ENCODE assay signal across 21 cellular contexts in genomic region chr10:24358022-24358421, GRCh38.
"Had no signal": no experiment of that assay in that cellular context is flagged by ENCODE, and none has a peak within 500 bp of the region (broad histone marks: within the 10 kb centered on the region; RNA-seq: fewer than 3 reads in every experiment).

No MANE protein-coding gene starts in this region.

- DNase-seq: activated CD4-positive, alpha-beta T cell treated with anti-CD3 and anti-CD28 coated beads, Interleukin-2, amount 10 ng/mL, durations not matched to agents 7 days and 5 days; activated CD4-positive, CD25-positive, alpha-beta regulatory T cell treated with anti-CD3 and anti-CD28 coated beads, Interleukin-2, amount 50 U/mL, for 72 hours; activated CD8-positive, alpha-beta memory T cell treated with anti-CD3 and anti-CD28 coated beads, Interleukin-2, amount 10 ng/mL, durations not matched to agents 7 days and 5 days; activated CD8-positive, alpha-beta T cell treated with anti-CD3 and anti-CD28 coated beads for 36 hours; activated effector memory CD4-positive, alpha-beta T cell treated with anti-CD3 and anti-CD28 coated beads, Interleukin-2, amount 50 U/mL, for 16 hours; activated naive CD4-positive, alpha-beta T cell treated with anti-CD3 and anti-CD28 coated beads, Interleukin-2, amount 10 ng/mL, durations not matched to agents 7 days and 5 days; activated T-cell treated with anti-CD3 and anti-CD28 coated beads for 4 hours; amygdala; effector CD4-positive, alpha-beta T cell; erythroblast; foreskin fibroblast; immature natural killer cell; left lung; midbrain; natural killer cell; nucleus accumbens; small intestine; stimulated activated CD4-positive, alpha-beta T cell treated with anti-CD3 and anti-CD28 coated beads, Interleukin-2, amount 100 ng/mL, for 48 hours; stimulated activated naive CD4-positive, alpha-beta T cell treated with Interleukin-2 at 50 U/mL for 16 hours had no signal

- ATAC-seq: activated CD8-positive, alpha-beta memory T cell treated with anti-CD3 and anti-CD28 coated beads, Interleukin-2, amount 10 ng/mL, durations not matched to agents 7 days and 5 days; activated CD8-positive, alpha-beta T cell treated with anti-CD3 and anti-CD28 coated beads for 36 hours; natural killer cell; sciatic nerve had no signal

- H3K27me3 ChIP-seq: left lung had no signal

- H3K36me3 Mint-ChIP-seq: activated CD8-positive, alpha-beta memory T cell treated with anti-CD3 and anti-CD28 coated beads, Interleukin-2, amount 10 ng/mL, durations not matched to agents 7 days and 5 days; activated naive CD4-positive, alpha-beta T cell treated with anti-CD3 and anti-CD28 coated beads, Interleukin-2, amount 10 ng/mL, durations not matched to agents 7 days and 5 days; immature natural killer cell; natural killer cell had no signal

- H3K27ac ChIP-seq: left lung, thoracic aorta had no signal

- H3K27me3 Mint-ChIP-seq: activated CD4-positive, alpha-beta T cell treated with anti-CD3 and anti-CD28 coated beads, Interleukin-2, amount 10 ng/mL, durations not matched to agents 7 days and 5 days; activated CD8-positive, alpha-beta memory T cell treated with anti-CD3 and anti-CD28 coated beads, Interleukin-2, amount 10 ng/mL, durations not matched to agents 7 days and 5 days; activated CD8-positive, alpha-beta T cell treated with anti-CD3 and anti-CD28 coated beads for 36 hours; activated naive CD4-positive, alpha-beta T cell treated with anti-CD3 and anti-CD28 coated beads, Interleukin-2, amount 10 ng/mL, durations not matched to agents 7 days and 5 days had no signal

- H3K4me1 Mint-ChIP-seq: activated CD4-positive, alpha-beta T cell treated with anti-CD3 and anti-CD28 coated beads, Interleukin-2, amount 10 ng/mL, durations not matched to agents 7 days and 5 days; activated CD8-positive, alpha-beta memory T cell treated with anti-CD3 and anti-CD28 coated beads, Interleukin-2, amount 10 ng/mL, durations not matched to agents 7 days and 5 days; activated naive CD4-positive, alpha-beta T cell treated with anti-CD3 and anti-CD28 coated beads, Interleukin-2, amount 10 ng/mL, durations not matched to agents 7 days and 5 days; immature natural killer cell; natural killer cell had no signal

- H3K9me3 ChIP-seq: left lung, thoracic aorta had no signal

- H3K36me3 ChIP-seq: left lung, thoracic aorta had no signal

- H3K4me3 ChIP-seq: left lung, thoracic aorta had no signal

- H3K9me3 Mint-ChIP-seq: activated CD4-positive, alpha-beta T cell treated with anti-CD3 and anti-CD28 coated beads, Interleukin-2, amount 10 ng/mL, durations not matched to agents 7 days and 5 days; activated CD8-positive, alpha-beta T cell treated with anti-CD3 and anti-CD28 coated beads for 36 hours; activated naive CD4-positive, alpha-beta T cell treated with anti-CD3 and anti-CD28 coated beads, Interleukin-2, amount 10 ng/mL, durations not matched to agents 7 days and 5 days; immature natural killer cell; natural killer cell had no signal

- H3K4me1 ChIP-seq: left lung had no signal

- H3K27ac Mint-ChIP-seq: activated CD4-positive, alpha-beta T cell treated with anti-CD3 and anti-CD28 coated beads, Interleukin-2, amount 10 ng/mL, durations not matched to agents 7 days and 5 days; activated CD8-positive, alpha-beta memory T cell treated with anti-CD3 and anti-CD28 coated beads, Interleukin-2, amount 10 ng/mL, durations not matched to agents 7 days and 5 days; activated CD8-positive, alpha-beta T cell treated with anti-CD3 and anti-CD28 coated beads for 36 hours; activated naive CD4-positive, alpha-beta T cell treated with anti-CD3 and anti-CD28 coated beads, Interleukin-2, amount 10 ng/mL, durations not matched to agents 7 days and 5 days; immature natural killer cell; natural killer cell had no signal

- H3K4me3 Mint-ChIP-seq: activated CD4-positive, alpha-beta T cell treated with anti-CD3 and anti-CD28 coated beads, Interleukin-2, amount 10 ng/mL, durations not matched to agents 7 days and 5 days; activated CD8-positive, alpha-beta memory T cell treated with anti-CD3 and anti-CD28 coated beads, Interleukin-2, amount 10 ng/mL, durations not matched to agents 7 days and 5 days; activated CD8-positive, alpha-beta T cell treated with anti-CD3 and anti-CD28 coated beads for 36 hours; activated naive CD4-positive, alpha-beta T cell treated with anti-CD3 and anti-CD28 coated beads, Interleukin-2, amount 10 ng/mL, durations not matched to agents 7 days and 5 days; immature natural killer cell; natural killer cell had no signal
